ENCODE assay signal across 14 cellular contexts in the genomic region with DNA sequence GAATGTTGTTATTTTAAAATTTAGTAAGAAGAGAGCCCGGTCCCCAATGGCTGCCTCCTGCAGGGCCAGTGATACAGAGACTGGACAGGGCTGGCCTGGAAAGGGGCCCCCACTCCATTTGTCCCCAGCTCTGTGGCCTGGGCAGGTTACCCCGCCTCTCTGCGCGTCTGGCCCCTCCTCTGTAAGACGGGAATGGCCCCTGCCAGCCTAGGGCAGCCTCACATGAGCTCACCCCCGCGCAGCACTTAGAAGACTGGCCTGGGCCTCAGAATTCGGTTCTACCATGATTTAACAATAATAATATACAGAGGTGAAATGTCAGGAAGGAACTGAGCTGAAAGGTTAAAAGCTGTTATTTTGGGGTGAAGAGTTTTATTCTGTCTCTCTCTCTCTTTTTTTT. TPM values are rescaled to one million over a fixed set of nuclear protein-coding genes. Genes with fewer than 3 reads are reported as not detected.
DNase-seq lines count a peak whose midpoint lies in the region; ATAC-seq and TF ChIP-seq lines count a peak whose summit lies in the region.
"Had no signal": no experiment of that assay in that cellular context is flagged by ENCODE, and none has a peak within 500 bp of the region (broad histone marks: within the 10 kb centered on the region; RNA-seq: fewer than 3 reads in every experiment).

No MANE protein-coding gene starts in this region.

- peak overlapping the region; percentile 89 for H3K4me3 Mint-ChIP-seq in CD8-positive, alpha-beta T cell
- peak overlapping the region; percentile 96 for H3K4me3 Mint-ChIP-seq in activated CD4-positive, alpha-beta memory T cell treated with anti-CD3 and anti-CD28 coated beads, Interleukin-2, amount 10 ng/mL, durations not matched to agents 7 days and 5 days

- H3K23ac ChIP-seq in mesendoderm (ENCODE audit: low read length), result no peak overlapping the region

- no peak overlapping the region for H2BK5ac ChIP-seq in mesendoderm (ENCODE audit: low read length)

- POLR2A ChIA-PET in CD8-positive, alpha-beta T cell (lab: Charles Lee), result interaction anchor here (0.5 to 1.0 kb wide), 4 partner anchors 8 to 20 kb away, joined by 3 to 4 read pairs (median 3); no protein-coding TSS in a partner anchor
- POLR2A ChIA-PET in activated CD4-positive, alpha-beta memory T cell treated with anti-CD3 and anti-CD28 coated beads, Interleukin-2, amount 10 ng/mL, durations not matched to agents 7 days and 5 days (lab: Charles Lee), result interaction anchor here (0.6 to 4.8 kb wide), 7 partner anchors 11 to 241 kb away, joined by 3 to 46 read pairs (median 4); partner anchors contain the start of gene RPL3

- no peak overlapping the region for H2AK5ac ChIP-seq in mesendoderm (ENCODE audit: low read length)

- peak overlapping the region; percentile 89 to 98 (median 92) for H3K4me2 ChIP-seq in BLaER1 treated with 17β-estradiol and CSF1 and Interleukin-3, amounts not matched to agents 10 nM and 100 nM
- H3K4me2 ChIP-seq in mesendoderm (ENCODE audit: low read length), result no peak overlapping the region

- H3K9me3 ChIP-seq in BLaER1 treated with 17β-estradiol and CSF1 and Interleukin-3, amounts not matched to agents 10 nM and 100 nM (replicated peaks in 1 of 11), result no peaks in the 10 kb centered on the region
- no peaks in the 10 kb centered on the region for H3K9me3 ChIP-seq in CD8-positive, alpha-beta T cell (ENCODE audit: low read length)
- H3K9me3 ChIP-seq in ascending aorta, result no peaks in the 10 kb centered on the region
- H3K9me3 ChIP-seq: Caco-2 had no signal

- peak overlapping the region in 9 of 10 experiments; percentile 58 to 83 (median 74); a peak in 16 of 20 replicates for H3K4me3 ChIP-seq in BLaER1 treated with 17β-estradiol and CSF1 and Interleukin-3, amounts not matched to agents 10 nM and 100 nM
- peak overlapping the region; percentile 87 for H3K4me3 ChIP-seq in CD8-positive, alpha-beta T cell (ENCODE audit: low read depth, low read length)
- H3K4me3 ChIP-seq in mesendoderm (ENCODE audit: low read length), result no peak overlapping the region
- H3K4me3 ChIP-seq in ascending aorta, result no peak overlapping the region

- H3K27me3 Mint-ChIP-seq in CD8-positive, alpha-beta T cell (ENCODE audit: low read depth), result no peaks in the 10 kb centered on the region
- no peaks in the 10 kb centered on the region for H3K27me3 Mint-ChIP-seq in activated CD4-positive, alpha-beta memory T cell treated with anti-CD3 and anti-CD28 coated beads, Interleukin-2, amount 10 ng/mL, durations not matched to agents 7 days and 5 days

- H3K36me3 Mint-ChIP-seq in CD8-positive, alpha-beta T cell, result peaks cover 39% of the 10 kb centered on the region
- H3K36me3 Mint-ChIP-seq in activated CD4-positive, alpha-beta memory T cell treated with anti-CD3 and anti-CD28 coated beads, Interleukin-2, amount 10 ng/mL, durations not matched to agents 7 days and 5 days (ENCODE audit: low read depth), result peaks cover 56% of the 10 kb centered on the region

- peak in 1 of 7 experiments; percentile 38 for DNase-seq in CD8-positive, alpha-beta T cell
- peak; percentile 36 for DNase-seq in activated CD4-positive, alpha-beta memory T cell treated with anti-CD3 and anti-CD28 coated beads, Interleukin-2, amount 10 ng/mL, durations not matched to agents 7 days and 5 days
- DNase-seq in mesendoderm (no peak), NCI-H526 treated with DMSO at 0.1 percent for 48 hours (lab: John Stamatoyannopoulos, UW) (no peak), NCI-H345 (lab: John Stamatoyannopoulos, UW) (no peak), ascending aorta (ENCODE audit: low spot score in 2 of 2) (no peak)
- DNase-seq: Caco-2, dorsolateral prefrontal cortex, KBM-7, left ventricle myocardium superior, NCI-H1417 treated with DMSO at 0.1 percent for 48 hours, NCI-H510A had no signal

- H4K20me1 ChIP-seq in BLaER1 treated with 17β-estradiol and CSF1 and Interleukin-3, amounts not matched to agents 10 nM and 100 nM, result 0 out of 22 replicates have a peak, but pooled peaks cover 0 to 10% (median 0%) of the 10 kb centered on the region in 11 experiments

- H3K27ac Mint-ChIP-seq in CD8-positive, alpha-beta T cell, result peak overlapping the region; percentile 95
- peak overlapping the region; percentile 84 for H3K27ac Mint-ChIP-seq in activated CD4-positive, alpha-beta memory T cell treated with anti-CD3 and anti-CD28 coated beads, Interleukin-2, amount 10 ng/mL, durations not matched to agents 7 days and 5 days

- CTCF ChIA-PET in CD8-positive, alpha-beta T cell (lab: Charles Lee), result interaction anchor here (1.4 kb wide), 2 partner anchors 11 to 71 kb away, joined by 3 read pairs; no protein-coding TSS in a partner anchor
- CTCF ChIA-PET in activated CD4-positive, alpha-beta memory T cell treated with anti-CD3 and anti-CD28 coated beads, Interleukin-2, amount 10 ng/mL, durations not matched to agents 7 days and 5 days (lab: Charles Lee), result interaction anchor here (0.6 to 1.4 kb wide), 3 partner anchors 21 to 1058 kb away, joined by 3 read pairs; no protein-coding TSS in a partner anchor

- peaks cover 1% of the 10 kb centered on the region for H3K79me1 ChIP-seq in mesendoderm (ENCODE audit: low read length)

- H3K4me1 ChIP-seq in BLaER1 treated with 17β-estradiol and CSF1 and Interleukin-3, amounts not matched to agents 10 nM and 100 nM, result peaks cover 14 to 54% (median 38%) of the 10 kb centered on the region in 10 experiments
- peaks cover 43% of the 10 kb centered on the region for H3K4me1 ChIP-seq in CD8-positive, alpha-beta T cell (ENCODE audit: insufficient read depth, low read length)
- H3K4me1 ChIP-seq in mesendoderm (ENCODE audit: control insufficient read depth, low read depth, low read length) (no peaks in the 10 kb centered on the region), ascending aorta (peaks cover 4 to 5% of the 10 kb centered on the region in 2 donors)
- H3K4me1 ChIP-seq: Caco-2 had no signal

- H3K27ac ChIP-seq in BLaER1 treated with 17β-estradiol and CSF1 and Interleukin-3, amounts not matched to agents 10 nM and 100 nM, result peak overlapping the region in 9 of 11 experiments; percentile 33 to 87 (median 84); a peak in 10 of 22 replicates
- H3K27ac ChIP-seq in CD8-positive, alpha-beta T cell (ENCODE audit: low read depth, low read length), result peak overlapping the region; percentile 72
- H3K27ac ChIP-seq in mesendoderm (ENCODE audit: low read depth, low read length) (no peak overlapping the region), ascending aorta (no peak overlapping the region)

- H3K79me2 ChIP-seq in mesendoderm (ENCODE audit: control insufficient read depth, insufficient read depth, low read length), result no peaks in the 10 kb centered on the region

- peak overlapping the region in 10 of 11 experiments; percentile 38 to 87 (median 83); a peak in 12 of 22 replicates for H3K9ac ChIP-seq in BLaER1 treated with 17β-estradiol and CSF1 and Interleukin-3, amounts not matched to agents 10 nM and 100 nM
- peak overlapping the region; percentile 45 for H3K9ac ChIP-seq in mesendoderm (ENCODE audit: low read length)

- H4K5ac ChIP-seq in mesendoderm (ENCODE audit: low read length), result no peak overlapping the region

- WGBS in mesendoderm (ENCODE audit: extremely low coverage, insufficient coverage, low lambda C conversion rate), result no CpG with 5 or more reads among the region's 8 CpGs

- H3K18ac ChIP-seq in mesendoderm (ENCODE audit: low read length), result peak overlapping the region; percentile 75

- H3K27me3 ChIP-seq in BLaER1 treated with 17β-estradiol and CSF1 and Interleukin-3, amounts not matched to agents 10 nM and 100 nM, result no peaks in the 10 kb centered on the region
- no peaks in the 10 kb centered on the region for H3K27me3 ChIP-seq in CD8-positive, alpha-beta T cell (ENCODE audit: insufficient read depth, low read length)
- H3K27me3 ChIP-seq in mesendoderm (ENCODE audit: insufficient read depth, low read length, poor library complexity) (no peaks in the 10 kb centered on the region), ascending aorta (no peaks in the 10 kb centered on the region)
- H3K27me3 ChIP-seq: dorsolateral prefrontal cortex had no signal

- no peak overlapping the region for H4K8ac ChIP-seq in mesendoderm (ENCODE audit: low read depth, low read length)

- H2BK15ac ChIP-seq in mesendoderm (replicated peaks; ENCODE audit: low read depth), result peak overlapping the region; percentile 20

- no peak for TF ChIP-seq CTCF in CD8-positive, alpha-beta T cell (IDR thresholded peaks at IDR 0.05)
- no peak for TF ChIP-seq CTCF in ascending aorta (IDR thresholded peaks at IDR 0.05)

- ATAC-seq in CD8-positive, alpha-beta T cell, result no peak
- ATAC-seq in HG03460 (IDR thresholded peaks at IDR 0.05; ENCODE audit: unreplicated experiment), result no peak
- ATAC-seq: left ventricle myocardium superior had no signal

- peaks cover 6 to 29% (median 14%) of the 10 kb centered on the region in 11 experiments; a peak in 15 of 22 replicates for H3K36me3 ChIP-seq in BLaER1 treated with 17β-estradiol and CSF1 and Interleukin-3, amounts not matched to agents 10 nM and 100 nM
- H3K36me3 ChIP-seq in CD8-positive, alpha-beta T cell (ENCODE audit: insufficient read depth, low read length), result peaks cover 13% of the 10 kb centered on the region
- peaks cover 3% of the 10 kb centered on the region for H3K36me3 ChIP-seq in mesendoderm (ENCODE audit: control insufficient read depth, insufficient read depth, low read length)
- no peaks in the 10 kb centered on the region for H3K36me3 ChIP-seq in ascending aorta

- H3K4ac ChIP-seq in mesendoderm (ENCODE audit: low read depth, low read length), result peak overlapping the region; percentile 88

- H3K56ac ChIP-seq in mesendoderm (ENCODE audit: low read length), result peak overlapping the region; percentile 82

- H2BK120ac ChIP-seq in mesendoderm (ENCODE audit: low read depth, low read length), result peak overlapping the region; percentile 47

- intact Hi-C loops in CD8-positive, alpha-beta T cell (cut with DNase I, micrococcal nuclease), result loop anchor here (5.0 kb wide), 2 partner anchors 39 to 66 kb away; partner anchors contain the start of gene APOBEC3C (in 1 of the 2)
- intact Hi-C loops in ascending aorta (cut with DNase I), result no loop called here

- H3K4me1 Mint-ChIP-seq in CD8-positive, alpha-beta T cell (ENCODE audit: low read depth), result peaks cover 57% of the 10 kb centered on the region
- peaks cover 56% of the 10 kb centered on the region for H3K4me1 Mint-ChIP-seq in activated CD4-positive, alpha-beta memory T cell treated with anti-CD3 and anti-CD28 coated beads, Interleukin-2, amount 10 ng/mL, durations not matched to agents 7 days and 5 days

- no peaks in the 10 kb centered on the region for H3K9me3 Mint-ChIP-seq in CD8-positive, alpha-beta T cell
- no peaks in the 10 kb centered on the region for H3K9me3 Mint-ChIP-seq in activated CD4-positive, alpha-beta memory T cell treated with anti-CD3 and anti-CD28 coated beads, Interleukin-2, amount 10 ng/mL, durations not matched to agents 7 days and 5 days

RNA-seq across cellular contexts. Expression of gene APOBEC3G, which starts 1.3 kb away (rescaled TPM):
- total RNA-seq in CD8-positive, alpha-beta T cell, result 10 to 100 TPM; 44.9 to 45.9 TPM
- total RNA-seq in activated CD4-positive, alpha-beta memory T cell treated with anti-CD3 and anti-CD28 coated beads, Interleukin-2, amount 10 ng/mL, durations not matched to agents 7 days and 5 days, result 100 to 1,000 TPM; 145 to 146 TPM
- polyA plus RNA-seq in mesendoderm (2013, experiment 1 of 2), result 3.1 TPM
- polyA plus RNA-seq in mesendoderm (2013, experiment 2 of 2), result 2.7 TPM
- total RNA-seq in ascending aorta, result 9.3 TPM

RNA-seq across cellular contexts. Expression of gene APOBEC3H, which starts 18.7 kb away (rescaled TPM):
- 1 to 10 TPM; 1.6 TPM for total RNA-seq in CD8-positive, alpha-beta T cell
- 100 to 1,000 TPM; 126 to 128 TPM for total RNA-seq in activated CD4-positive, alpha-beta memory T cell treated with anti-CD3 and anti-CD28 coated beads, Interleukin-2, amount 10 ng/mL, durations not matched to agents 7 days and 5 days
- 0.14 TPM for polyA plus RNA-seq in mesendoderm (2013, experiment 1 of 2)
- 0.14 TPM for polyA plus RNA-seq in mesendoderm (2013, experiment 2 of 2)
- total RNA-seq in ascending aorta, result not detected
- total RNA-seq: Caco-2 had no signal

RNA-seq across cellular contexts. Expression of gene APOBEC3F, which starts 37.7 kb away (rescaled TPM):
- 1 to 10 TPM; 6.7 to 8.3 TPM for total RNA-seq in CD8-positive, alpha-beta T cell
- total RNA-seq in activated CD4-positive, alpha-beta memory T cell treated with anti-CD3 and anti-CD28 coated beads, Interleukin-2, amount 10 ng/mL, durations not matched to agents 7 days and 5 days, result 10 to 100 TPM; 36.4 to 42.2 TPM
- polyA plus RNA-seq in mesendoderm (2013, experiment 1 of 2), result 4.0 TPM
- polyA plus RNA-seq in mesendoderm (2013, experiment 2 of 2), result 3.4 TPM
- total RNA-seq in ascending aorta, result 0.11 TPM

RNA-seq across cellular contexts. Expression of gene APOBEC3D, which starts 57.4 kb away (rescaled TPM):
- total RNA-seq in CD8-positive, alpha-beta T cell, result 1 to 10 TPM; 6.3 to 7.1 TPM
- total RNA-seq in activated CD4-positive, alpha-beta memory T cell treated with anti-CD3 and anti-CD28 coated beads, Interleukin-2, amount 10 ng/mL, durations not matched to agents 7 days and 5 days, result 10 to 100 TPM; 58.2 to 58.9 TPM
- 3.0 TPM for polyA plus RNA-seq in mesendoderm (2013, experiment 1 of 2)
- 3.1 TPM for polyA plus RNA-seq in mesendoderm (2013, experiment 2 of 2)
- 0.75 TPM for total RNA-seq in ascending aorta

Comparison
In these comparisons a context has a peak if more than half of its experiments do, and no peak if none do; other contexts are left out.
1. H3K27ac ChIP-seq: peak in BLaER1 treated with 17β-estradiol and CSF1 and Interleukin-3, amounts not matched to agents 10 nM and 100 nM (9 of 11) and CD8-positive, alpha-beta T cell (single experiment); none in mesendoderm (single experiment) and ascending aorta (0 of 2).
2. H3K4me3 ChIP-seq: peak in BLaER1 treated with 17β-estradiol and CSF1 and Interleukin-3, amounts not matched to agents 10 nM and 100 nM (9 of 10) and CD8-positive, alpha-beta T cell (single experiment); none in mesendoderm (single experiment) and ascending aorta (0 of 2).
3. RNA of gene APOBEC3H, which starts 18.7 kb away (total RNA-seq): 126 to 128 TPM in activated CD4-positive, alpha-beta memory T cell treated with anti-CD3 and anti-CD28 coated beads, Interleukin-2, amount 10 ng/mL, durations not matched to agents 7 days and 5 days; 1.6 TPM in CD8-positive, alpha-beta T cell and not detected in ascending aorta (single experiment); every median in the first group is over 10 times any median in the second.
4. RNA of gene APOBEC3F, which starts 37.7 kb away (total RNA-seq): 36.4 to 42.2 TPM in activated CD4-positive, alpha-beta memory T cell treated with anti-CD3 and anti-CD28 coated beads, Interleukin-2, amount 10 ng/mL, durations not matched to agents 7 days and 5 days; 6.7 to 8.3 TPM in CD8-positive, alpha-beta T cell and 0.11 TPM in ascending aorta (single experiment); every median in the first group is over 4 times any median in the second.